ENCODE assay signal across 22 cellular contexts in genomic region chr12:110540048-110540447, GRCh38. TPM values are rescaled to one million over a fixed set of nuclear protein-coding genes. Genes with fewer than 3 reads are reported as not detected.
DNase-seq lines count a peak whose midpoint lies in the region; ATAC-seq, FAIRE-seq and TF ChIP-seq lines count a peak whose summit lies in the region.
"Had no signal": no experiment of that assay in that cellular context is flagged by ENCODE, and none has a peak within 500 bp of the region (broad histone marks: within the 10 kb centered on the region; RNA-seq: fewer than 3 reads in every experiment).

No MANE protein-coding gene starts in this region.

- FAIRE-seq in GM12878 (lab: Jason Lieb, UNC): no peak
- FAIRE-seq: pancreas had no signal

- peaks cover 54% of the 10 kb centered on the region for H3K79me2 ChIP-seq in GM12878 (ENCODE audit: control insufficient read depth, insufficient read depth, low read length)

- TF ChIP-seq RAD21 in GM12878 (IDR thresholded peaks at IDR 0.05; ENCODE audit: insufficient read depth, low read depth, low read length): no peak

- TF ChIP-seq CTCF in HFFc6 (IDR thresholded peaks at IDR 0.05) (no peak), GM12878 (IDR thresholded peaks at IDR 0.05 in 2 of 3, conservative IDR thresholded peaks at IDR 0.05 in 1 of 3; ENCODE audit: control insufficient read depth in 2 of 3, extremely low read depth in 1 of 3, insufficient read depth in 1 of 3, low read depth in 3 of 3, low read length in 3 of 3) (no peak), psoas muscle (IDR thresholded peaks at IDR 0.05) (no peak)

- no peaks in the 10 kb centered on the region for H4K20me1 ChIP-seq in GM12878 (ENCODE audit: control insufficient read depth, insufficient read depth)

- in situ Hi-C loops in GM12878 (cut with MboI): no loop called here

- RAD21 ChIA-PET in GM12878 (lab: Charles Lee; ENCODE audit: unreplicated experiment): interaction anchor here (0.7 to 4.6 kb wide), 7 partner anchors 9 to 71 kb away, joined by 3 to 109 read pairs (median 4); partner anchors contain the start of gene FAM216A

- SMC1A ChIA-PET in GM12878 (lab: Charles Lee; ENCODE audit: uncharacterized antibody, unreplicated experiment): interaction anchor here (0.8 to 18.4 kb wide), 9 partner anchors 9 to 60 kb away, joined by 4 to 308 read pairs (median 6); no protein-coding TSS in a partner anchor

- no peak overlapping the region for H3K9ac ChIP-seq in GM12878 (ENCODE audit: control insufficient read depth, insufficient read depth, low read length)
- H3K9ac ChIP-seq: GM23248 had no signal

- POLR2A ChIA-PET in GM12878 (lab: Charles Lee): interaction anchor here (0.5 to 1.2 kb wide), 5 partner anchors 9 to 250 kb away, joined by 3 to 6 read pairs (median 4); no protein-coding TSS in a partner anchor

- no peaks in the 10 kb centered on the region for H3K27me3 ChIP-seq in GM12878 (replicated peaks in 1 of 2; ENCODE audit: control insufficient read depth in 2 of 2, insufficient read depth in 2 of 2, low read length in 1 of 2)
- H3K27me3 ChIP-seq in psoas muscle (ENCODE audit: insufficient read depth in 3 of 3, low read length in 2 of 3): no peaks in the 10 kb centered on the region
- H3K27me3 ChIP-seq: pancreas, spleen had no signal

- H3K36me3 Mint-ChIP-seq in HFFc6 (ENCODE audit: low read depth): peaks cover 45% of the 10 kb centered on the region

- intact Hi-C loops in GM12878 (cut with micrococcal nuclease; ENCODE audit: unreplicated experiment): no loop called here
- intact Hi-C loops in psoas muscle (cut with DNase I): no loop called here

- H3K27ac Mint-ChIP-seq in HFFc6: peak overlapping the region; percentile 77
- H3K27ac Mint-ChIP-seq: activated naive CD8-positive, alpha-beta T cell treated with anti-CD3 and anti-CD28 coated beads, Interleukin-2, amount 50 U/mL, for 24 hours; type B pancreatic cell had no signal

- peaks cover 58% of the 10 kb centered on the region for H3K4me1 Mint-ChIP-seq in HFFc6 (ENCODE audit: low read depth)

- no TSS peak for BruUV-seq in GM12878 (replicated peaks; lab: Mats Ljungman, UMichigan)

- CTCF ChIA-PET in GM12878 (lab: Yijun Ruan, JAX): interaction anchor here (1.0 to 1.6 kb wide), 5 partner anchors 8 to 108 kb away, joined by 3 to 6 read pairs (median 4); no protein-coding TSS in a partner anchor

- no peak overlapping the region for H3K27ac ChIP-seq in GM12878 (ENCODE audit: control insufficient read depth, insufficient read depth)
- H3K27ac ChIP-seq in psoas muscle: peak overlapping the region; percentile 86
- H3K27ac ChIP-seq: GM23248, pancreas, PC-9, spleen had no signal

- H3K27me3 Mint-ChIP-seq in HFFc6 (ENCODE audit: insufficient read depth): no peaks in the 10 kb centered on the region
- H3K27me3 Mint-ChIP-seq: activated naive CD8-positive, alpha-beta T cell treated with anti-CD3 and anti-CD28 coated beads, Interleukin-2, amount 50 U/mL, for 24 hours; CD4-positive, CD25-positive, alpha-beta regulatory T cell; T-helper 17 cell; type B pancreatic cell had no signal

- DNase-seq in ELR (ENCODE audit: low read depth) (peak; percentile 38), HFFc6 (peak; percentile 24), GM12878 (ENCODE audit: low read depth, low spot score) (no peak), psoas muscle (no peak), NCI-H748 treated with DMSO at 0.1 percent for 48 hours (lab: John Stamatoyannopoulos, UW) (no peak), AG08396 (ENCODE audit: low spot score) (no peak)
- DNase-seq in activated CD8-positive, alpha-beta memory T cell treated with anti-CD3 and anti-CD28 coated beads for 24 hours: no peak
- DNase-seq: activated CD4-positive, CD25-positive, alpha-beta regulatory T cell treated with anti-CD3 and anti-CD28 coated beads, Interleukin-2, amount 50 U/mL, for 72 hours; activated naive CD8-positive, alpha-beta T cell treated with anti-CD3 and anti-CD28 coated beads, Interleukin-2, amount 50 U/mL, for 24 hours; CD4-positive, CD25-positive, alpha-beta regulatory T cell; GM23248; NCI-H1092; NCI-H1694 treated with DMSO at 0.1 percent for 48 hours; NCI-H510A treated with DMSO at 0.1 percent for 48 hours; nephron progenitor cell; NK-92 treated with Interleukin-12 subunit alpha and Interleukin-12 subunit beta, amount 100 ng/mL, for 24 hours; pancreas; PC-9; right cardiac atrium; spleen; T-helper 17 cell had no signal

- no peak overlapping the region for H3K4me2 ChIP-seq in GM12878 (ENCODE audit: control insufficient read depth, insufficient read depth)
- H3K4me2 ChIP-seq: PC-9 had no signal

- 5% methylated on average over 7 of the region's 8 CpGs for WGBS in GM12878 (ENCODE audit: insufficient coverage, insufficient replicate concordance, low lambda C conversion rate, missing lambda C conversion rate)
- 55 to 75% (median 73%) methylated on average over 8 of the region's 8 CpGs for WGBS in psoas muscle, 3 donors

- ATAC-seq in GM12878: no peak
- no peak for ATAC-seq in psoas muscle
- ATAC-seq: activated naive CD8-positive, alpha-beta T cell treated with anti-CD3 and anti-CD28 coated beads, Interleukin-2, amount 50 U/mL, for 24 hours; pancreas; right cardiac atrium; T-helper 17 cell had no signal

- TF ChIP-seq POLR2A in GM12878 (IDR thresholded peaks at IDR 0.05; ENCODE audit: low read depth, low read length): no peak

- H2AFZ ChIP-seq in GM12878 (ENCODE audit: control insufficient read depth, low read depth, low read length): no peak overlapping the region
- H2AFZ ChIP-seq: GM23248, PC-9 had no signal

- H3K4me3 Mint-ChIP-seq in HFFc6: peak overlapping the region; percentile 61; the same call in 1 of the 2 replicates
- H3K4me3 Mint-ChIP-seq: activated naive CD8-positive, alpha-beta T cell treated with anti-CD3 and anti-CD28 coated beads, Interleukin-2, amount 50 U/mL, for 24 hours; CD4-positive, CD25-positive, alpha-beta regulatory T cell; nephron progenitor cell; T-helper 17 cell; type B pancreatic cell had no signal

- H3K36me3 ChIP-seq in GM12878 (ENCODE audit: control insufficient read depth in 2 of 2, insufficient read depth in 2 of 2, low read length in 1 of 2) (peaks cover 7 to 37% of the 10 kb centered on the region in 2 experiments), psoas muscle (ENCODE audit: insufficient read depth in 1 of 2, low read depth in 1 of 2) (peaks cover 10 to 47% of the 10 kb centered on the region in 2 donors)

- peaks cover 49% of the 10 kb centered on the region for H3K4me1 ChIP-seq in GM12878 (ENCODE audit: control insufficient read depth, insufficient read depth, low read length)
- H3K4me1 ChIP-seq in psoas muscle: peaks cover 81% of the 10 kb centered on the region

- no peaks in the 10 kb centered on the region for H3K9me3 Mint-ChIP-seq in HFFc6
- H3K9me3 Mint-ChIP-seq: activated naive CD8-positive, alpha-beta T cell treated with anti-CD3 and anti-CD28 coated beads, Interleukin-2, amount 50 U/mL, for 24 hours; CD4-positive, CD25-positive, alpha-beta regulatory T cell; nephron progenitor cell; type B pancreatic cell had no signal

- no peak overlapping the region for H3K4me3 ChIP-seq in GM12878
- H3K4me3 ChIP-seq in psoas muscle: peak overlapping the region; percentile 23
- H3K4me3 ChIP-seq: GM23248, pancreas, PC-9, spleen had no signal

- TF ChIP-seq EP300 in GM12878 (IDR thresholded peaks at IDR 0.05; ENCODE audit: borderline replicate concordance in 1 of 2, control insufficient read depth in 1 of 2, low read depth in 2 of 2, low read length in 2 of 2): no peak

- H3K9me3 ChIP-seq in GM12878 (replicated peaks; ENCODE audit: control insufficient read depth, insufficient read depth, low read length) (no peaks in the 10 kb centered on the region), psoas muscle (no peaks in the 10 kb centered on the region)
- H3K9me3 ChIP-seq: pancreas, spleen had no signal

RNA-seq across cellular contexts. Expression of gene RAD9B, which starts 37.9 kb away (rescaled TPM):
- 1 to 10 TPM in 1 of 6 experiments, under 1 TPM in 5; 0.55 to 1.1 (median 0.77) TPM for total RNA-seq in HFFc6 (2021; fragmentation: NEBNext Ultra II Directional; extraction: Animal tissue kit (Norgen Biotek cat#: 25700))
- total RNA-seq in GM12878 (2013; cell fraction: nucleolus; rRNA removed): 1.8 and 5.8 TPM in 2 replicates
- total RNA-seq in GM12878 (2014; rRNA removed) (0.87 and 1.1 TPM in 2 replicates), GM12878 (2014; rRNA removed; fragmentation: Illumina TruSeq; extraction: Trizol) (1.1 TPM in 2 replicates), GM12878 (2021) (0.88 and 2.0 TPM in 2 replicates), psoas muscle (1 to 10 TPM; 1.1 to 4.2 (median 1.4) TPM)
- 0.88 TPM for polyA plus RNA-seq in GM12878 (2011; ENCODE audit: low read depth)
- polyA plus RNA-seq in GM12878 (2011; rRNA removed) (1.7 and 4.0 TPM in 2 replicates), GM12878 (2014; fragmentation: Illumina TruSeq; extraction: Trizol) (1.4 and 1.9 TPM in 2 replicates), GM12878 (2014; fragmentation: Nextera tagmentation; extraction: Ambion mirVana) (1 to 10 TPM; 1.2 to 2.0 TPM), GM12878 (2014; rRNA removed) (1.4 and 1.7 TPM in 2 replicates), GM12878 (2016; fragmentation: Nextera tagmentation; extraction: Ambion mirVana) (1 to 10 TPM in 1 of 2 experiments, under 1 TPM in 1; 0.54 to 1.3 TPM), psoas muscle (1 to 10 TPM in 2 of 3 donors, under 1 TPM in 1; 0.77 to 3.8 (median 2.6) TPM)
- 1.0 TPM in 2 replicates for polyA plus RNA-seq in GM12878 (2011; cell fraction: cytosol; rRNA removed)
- polyA plus RNA-seq in GM12878 (2011; cell fraction: nucleus; rRNA removed): 1.0 and 1.3 TPM in 2 replicates
- 0.92 and 1.0 TPM in 2 replicates for polyA plus RNA-seq in GM12878 (2012)
- polyA minus RNA-seq in GM12878 (2011; rRNA and poly(A)+ RNA removed): 1.8 and 2.0 TPM in 2 replicates
- 0.31 TPM in 1 of 2 replicates, not detected in the other for polyA minus RNA-seq in GM12878 (2011; cell fraction: cytosol; rRNA and poly(A)+ RNA removed)
- 0.24 and 0.86 TPM in 2 replicates for polyA minus RNA-seq in GM12878 (2011; cell fraction: nucleus; rRNA and poly(A)+ RNA removed)

RNA-seq across cellular contexts. Expression of gene VPS29, which starts 38.1 kb away (rescaled TPM):
- 100 to 1,000 TPM in 5 of 6 experiments, 10 to 100 TPM in 1; 98.0 to 116 (median 110) TPM for total RNA-seq in HFFc6 (2021; fragmentation: NEBNext Ultra II Directional; extraction: Animal tissue kit (Norgen Biotek cat#: 25700))
- total RNA-seq in GM12878 (2013; cell fraction: nucleolus; rRNA removed): 160 and 167 TPM in 2 replicates
- total RNA-seq in GM12878 (2014; rRNA removed): 65.3 and 82.1 TPM in 2 replicates
- total RNA-seq in GM12878 (2014; rRNA removed; fragmentation: Illumina TruSeq; extraction: Trizol): 105 and 109 TPM in 2 replicates
- total RNA-seq in GM12878 (2021): 78.8 and 79.4 TPM in 2 replicates
- polyA plus RNA-seq in GM12878 (2011; ENCODE audit: low read depth): 91.8 TPM
- 203 and 283 TPM in 2 replicates for polyA plus RNA-seq in GM12878 (2011; rRNA removed)
- polyA plus RNA-seq in GM12878 (2011; cell fraction: cytosol; rRNA removed): 90.5 and 98.1 TPM in 2 replicates
- polyA plus RNA-seq in GM12878 (2011; cell fraction: nucleus; rRNA removed): 141 and 158 TPM in 2 replicates
- polyA plus RNA-seq in GM12878 (2012): 100 and 105 TPM in 2 replicates
- 178 and 317 TPM in 2 replicates for polyA plus RNA-seq in GM12878 (2014; fragmentation: Illumina TruSeq; extraction: Trizol)
- 100 to 1,000 TPM; 290 to 405 TPM for polyA plus RNA-seq in GM12878 (2014; fragmentation: Nextera tagmentation; extraction: Ambion mirVana)
- polyA plus RNA-seq in GM12878 (2014; rRNA removed): 153 and 210 TPM in 2 replicates
- polyA plus RNA-seq in GM12878 (2016; fragmentation: Nextera tagmentation; extraction: Ambion mirVana): 100 to 1,000 TPM; 251 to 261 TPM
- 67.7 and 92.7 TPM in 2 replicates for polyA minus RNA-seq in GM12878 (2011; rRNA and poly(A)+ RNA removed)
- 23.9 and 25.2 TPM in 2 replicates for polyA minus RNA-seq in GM12878 (2011; cell fraction: cytosol; rRNA and poly(A)+ RNA removed)
- 33.1 and 41.8 TPM in 2 replicates for polyA minus RNA-seq in GM12878 (2011; cell fraction: nucleus; rRNA and poly(A)+ RNA removed)
- 100 to 1,000 TPM in 3 of 4 donors, 10 to 100 TPM in 1; 70.4 to 136 (median 121) TPM for total RNA-seq in psoas muscle
- 100 to 1,000 TPM; 168 to 216 (median 188) TPM for polyA plus RNA-seq in psoas muscle

RNA-seq across cellular contexts. Expression of gene PPTC7, which starts 43.1 kb away (rescaled TPM):
- 10 to 100 TPM in 5 of 6 experiments, 1 to 10 TPM in 1; 8.9 to 13.6 (median 12.0) TPM for total RNA-seq in HFFc6 (2021; fragmentation: NEBNext Ultra II Directional; extraction: Animal tissue kit (Norgen Biotek cat#: 25700))
- 97.8 and 98.0 TPM in 2 replicates for total RNA-seq in GM12878 (2013; cell fraction: nucleolus; rRNA removed)
- total RNA-seq in GM12878 (2014; rRNA removed): 8.3 and 9.1 TPM in 2 replicates
- total RNA-seq in GM12878 (2014; rRNA removed; fragmentation: Illumina TruSeq; extraction: Trizol): 13.4 and 13.9 TPM in 2 replicates
- 31.0 and 31.4 TPM in 2 replicates for total RNA-seq in GM12878 (2021)
- 16.5 TPM for polyA plus RNA-seq in GM12878 (2011; ENCODE audit: low read depth)
- polyA plus RNA-seq in GM12878 (2011; rRNA removed): 69.6 and 89.2 TPM in 2 replicates
- 26.8 and 32.6 TPM in 2 replicates for polyA plus RNA-seq in GM12878 (2011; cell fraction: cytosol; rRNA removed)
- polyA plus RNA-seq in GM12878 (2011; cell fraction: nucleus; rRNA removed): 36.0 and 57.5 TPM in 2 replicates
- polyA plus RNA-seq in GM12878 (2012): 24.9 and 34.0 TPM in 2 replicates
- polyA plus RNA-seq in GM12878 (2014; fragmentation: Illumina TruSeq; extraction: Trizol): 29.8 and 37.9 TPM in 2 replicates
- polyA plus RNA-seq in GM12878 (2014; fragmentation: Nextera tagmentation; extraction: Ambion mirVana): 1 to 10 TPM; 5.0 to 8.9 TPM
- 24.8 and 25.9 TPM in 2 replicates for polyA plus RNA-seq in GM12878 (2014; rRNA removed)
- 10 to 100 TPM in 1 of 2 experiments, 1 to 10 TPM in 1; 4.0 to 11.3 TPM for polyA plus RNA-seq in GM12878 (2016; fragmentation: Nextera tagmentation; extraction: Ambion mirVana)
- polyA minus RNA-seq in GM12878 (2011; rRNA and poly(A)+ RNA removed): 80.9 and 102 TPM in 2 replicates
- 29.1 and 29.5 TPM in 2 replicates for polyA minus RNA-seq in GM12878 (2011; cell fraction: cytosol; rRNA and poly(A)+ RNA removed)
- 34.9 and 43.1 TPM in 2 replicates for polyA minus RNA-seq in GM12878 (2011; cell fraction: nucleus; rRNA and poly(A)+ RNA removed)
- total RNA-seq in psoas muscle: 100 to 1,000 TPM in 2 of 4 donors, 10 to 100 TPM in 2; 61.1 to 213 (median 86.7) TPM
- 100 to 1,000 TPM in 1 of 3 donors, 10 to 100 TPM in 2; 54.6 to 134 (median 65.4) TPM for polyA plus RNA-seq in psoas muscle

Comparison
In these comparisons a context has a peak if more than half of its experiments do, and no peak if none do; other contexts are left out.
1. DNase-seq: peak in ELR (single experiment) and HFFc6 (single experiment); none in GM12878 (single experiment), psoas muscle (0 of 2), NCI-H748 treated with DMSO at 0.1 percent for 48 hours (single experiment), activated CD8-positive, alpha-beta memory T cell treated with anti-CD3 and anti-CD28 coated beads for 24 hours (single experiment) and AG08396 (single experiment).